In genomic region chr12:80038062-80038560, GRCh38 we compare ENCODE assay signal across 19 cellular contexts.
"Had no signal": no experiment of that assay in that cellular context is flagged by ENCODE, and none has a peak within 500 bp of the region (broad histone marks: within the 10 kb centered on the region; RNA-seq: fewer than 3 reads in every experiment).

No MANE protein-coding gene starts in this region.

- H3K4me1 ChIP-seq: left lung, upper lobe of right lung had no signal

- DNase-seq: activated CD4-positive, alpha-beta memory T cell treated with anti-CD3 and anti-CD28 coated beads for 36 hours; activated CD8-positive, alpha-beta memory T cell treated with anti-CD3 and anti-CD28 coated beads, Interleukin-2, amount 10 ng/mL, durations not matched to agents 7 days and 5 days; activated naive CD4-positive, alpha-beta T cell treated with anti-CD3 and anti-CD28 coated beads, Interleukin-2, amount 50 U/mL, for 16 hours; activated T-cell treated with anti-CD3 and anti-CD28 coated beads, Interleukin-2, amount 50 U/mL, for 1 hour; dorsolateral prefrontal cortex; endodermal cell; hippocampal formation; kidney; left lung; mammary epithelial cell; mucosa of descending colon; natural killer cell; stimulated activated CD4-positive, alpha-beta T cell treated with anti-CD3 and anti-CD28 coated beads, Interleukin-15, amount 100 ng/mL, for 24 hours; stimulated activated CD4-positive, alpha-beta T cell treated with anti-CD3 and anti-CD28 coated beads, Interleukin-4, amount 100 ng/mL, for 1 hour; stimulated activated naive CD4-positive, alpha-beta T cell; T-cell; T1000; upper lobe of right lung had no signal

- ATAC-seq: activated CD8-positive, alpha-beta memory T cell treated with anti-CD3 and anti-CD28 coated beads, Interleukin-2, amount 10 ng/mL, durations not matched to agents 7 days and 5 days; left lung; mucosa of descending colon; natural killer cell; T-cell; upper lobe of right lung had no signal

- H3K36me3 ChIP-seq: left lung, neutrophil, upper lobe of right lung had no signal

- H3K9me3 ChIP-seq: left lung, mucosa of descending colon, neutrophil, upper lobe of right lung had no signal

- H3K27ac ChIP-seq: dorsolateral prefrontal cortex, left lung, neutrophil, upper lobe of right lung had no signal

- H3K4me3 ChIP-seq: dorsolateral prefrontal cortex, left lung, mucosa of descending colon, upper lobe of right lung had no signal

- H3K27me3 ChIP-seq: dorsolateral prefrontal cortex, left lung, neutrophil, upper lobe of right lung had no signal
